In genomic region chr10:58514102-58514472, GRCh38 we compare ENCODE assay signal across 8 cellular contexts. TPM values are rescaled to one million over a fixed set of nuclear protein-coding genes. Genes with fewer than 3 reads are reported as not detected.
DNase-seq lines count a peak whose midpoint lies in the region; ATAC-seq and TF ChIP-seq lines count a peak whose summit lies in the region.

No MANE protein-coding gene starts in this region.

- H3K4me1 ChIP-seq in BE2C: no peaks in the 10 kb centered on the region; the same call in 1 of the 2 replicates
- peaks cover 49% of the 10 kb centered on the region for H3K4me1 ChIP-seq in osteoblast (ENCODE audit: insufficient read depth, low read length)

- peaks cover 61% of the 10 kb centered on the region for H3K79me2 ChIP-seq in osteoblast (ENCODE audit: insufficient read depth, low read length)

- peak overlapping the region; percentile 80 for H3K4me2 ChIP-seq in osteoblast (ENCODE audit: insufficient read depth, low read length)

- peaks cover 26% of the 10 kb centered on the region for H4K20me1 ChIP-seq in osteoblast (ENCODE audit: insufficient read depth, low read length)

- H3K36me3 ChIP-seq in BE2C (no peaks in the 10 kb centered on the region), MG63 (no peaks in the 10 kb centered on the region), osteoblast (ENCODE audit: insufficient read depth, low read length) (no peaks in the 10 kb centered on the region)

- TF ChIP-seq CTCF in BE2C (IDR thresholded peaks at IDR 0.05; ENCODE audit: low read depth, low read length): no peak
- no peak for TF ChIP-seq CTCF in epithelial cell of proximal tubule (conservative IDR thresholded peaks at IDR 0.05; ENCODE audit: low read depth, low read length)
- no peak for TF ChIP-seq CTCF in osteoblast (IDR thresholded peaks at IDR 0.05; ENCODE audit: extremely low read depth, low read depth, low read length)

- peak overlapping the region; percentile 88 for H3K27ac ChIP-seq in osteoblast (ENCODE audit: low read depth, low read length)

- H3K4me3 ChIP-seq in BE2C (ENCODE audit: low read depth, low read length): peak overlapping the region; percentile 92
- peak overlapping the region; percentile 71 for H3K4me3 ChIP-seq in MG63
- peak overlapping the region; percentile 92 for H3K4me3 ChIP-seq in epithelial cell of proximal tubule (ENCODE audit: low read depth, low read length)
- peak overlapping the region; percentile 90 for H3K4me3 ChIP-seq in osteoblast (ENCODE audit: insufficient read depth, low read length)

- no peaks in the 10 kb centered on the region for H3K27me3 ChIP-seq in BE2C
- H3K27me3 ChIP-seq in MG63: no peaks in the 10 kb centered on the region
- no peaks in the 10 kb centered on the region for H3K27me3 ChIP-seq in osteoblast (ENCODE audit: insufficient read depth, low read length)

- peak overlapping the region; percentile 18 for H2AFZ ChIP-seq in osteoblast (ENCODE audit: low read length)

- DNase-seq in BE2C (no peak), MG63 (no peak), epithelial cell of proximal tubule (ENCODE audit: low read depth) (no peak), osteoblast (ENCODE audit: insufficient read length, low spot score, missing footprints) (no peak), NCI-H226 (no peak), putamen (ENCODE audit: low spot score) (no peak)

- H3K9me3 ChIP-seq in BE2C (no peaks in the 10 kb centered on the region), MG63 (no peaks in the 10 kb centered on the region), osteoblast (ENCODE audit: low read depth, low read length) (no peaks in the 10 kb centered on the region)

- ATAC-seq in GM21526 (IDR thresholded peaks at IDR 0.05; ENCODE audit: low FRiP score, unreplicated experiment) (no peak), HG03521 (IDR thresholded peaks at IDR 0.05; ENCODE audit: unreplicated experiment) (no peak)

RNA-seq across cellular contexts. Expression of gene BICC1, which starts 1.4 kb away (rescaled TPM):
- 4.8 TPM for polyA plus RNA-seq in BE2C (2012; ENCODE audit: insufficient read depth, insufficient read length, low read depth)
- total RNA-seq in MG63 (2014; rRNA removed; shearing (Covaris generic); ENCODE audit: low replicate concordance): 15.2 and 21.8 TPM in 2 replicates
- total RNA-seq in epithelial cell of proximal tubule (103 and 150 TPM in 2 replicates), osteoblast (210 and 254 TPM in 2 replicates)
